Comparison of ENCODE assay signal across 10 cellular contexts in genomic region chr14:104657563-104658324, GRCh38. TPM values are rescaled to one million over a fixed set of nuclear protein-coding genes. Genes with fewer than 3 reads are reported as not detected.
DNase-seq lines count a peak whose midpoint lies in the region; ATAC-seq and TF ChIP-seq lines count a peak whose summit lies in the region.
"Had no signal": no experiment of that assay in that cellular context is flagged by ENCODE, and none has a peak within 500 bp of the region (broad histone marks: within the 10 kb centered on the region; RNA-seq: fewer than 3 reads in every experiment).

No MANE protein-coding gene starts in this region.

- DNase-seq in CMK (ENCODE audit: low read depth) (peak; percentile 54), NCI-H526 (lab: John Stamatoyannopoulos, UW) (no peak), SHP77 treated with DMSO at 0.1 percent for 48 hours (lab: John Stamatoyannopoulos, UW) (no peak), epidermal melanocyte (ENCODE audit: insufficient read length, low spot score) (no peak), EL (no peak)
- DNase-seq: central memory CD4-positive, alpha-beta T cell; PC-3 had no signal

- no peaks in the 10 kb centered on the region for H3K36me3 ChIP-seq in KOPT-K1 (ENCODE audit: insufficient read depth, low read length)

- ATAC-seq in esophagus mucosa, result peak; percentile 42
- ATAC-seq: PC-3 had no signal

- H3K9me3 ChIP-seq in KOPT-K1 (ENCODE audit: insufficient read depth, low read length, poor library complexity, severe bottlenecking), result peaks cover 17% of the 10 kb centered on the region

- peak overlapping the region; percentile 64 for H3K27ac ChIP-seq in KOPT-K1 (ENCODE audit: low read depth, low read length, poor library complexity, severe bottlenecking)

- peak; percentile 62 for TF ChIP-seq POLR2A in GM19099 (IDR thresholded peaks at IDR 0.05; ENCODE audit: extremely low read depth, insufficient read length, low read depth)

RNA-seq across cellular contexts. Expression of gene INF2, which starts 31.7 kb away (rescaled TPM):
- total RNA-seq in esophagus mucosa, result 28.4 TPM

RNA-seq across cellular contexts. Expression of gene TMEM179, which starts 53.2 kb away (rescaled TPM):
- total RNA-seq in esophagus mucosa, result not detected
- total RNA-seq: PC-3 had no signal
